22 cellular contexts compared by ENCODE assay signal in genomic region chr6:69887714-69888345, GRCh38. TPM values are rescaled to one million over a fixed set of nuclear protein-coding genes. Genes with fewer than 3 reads are reported as not detected.
DNase-seq lines count a peak whose midpoint lies in the region; ATAC-seq, FAIRE-seq and TF ChIP-seq lines count a peak whose summit lies in the region.
"Had no signal": no experiment of that assay in that cellular context is flagged by ENCODE, and none has a peak within 500 bp of the region (broad histone marks: within the 10 kb centered on the region; RNA-seq: fewer than 3 reads in every experiment).

No MANE protein-coding gene starts in this region.

- no peak overlapping the region for H3K4me2 ChIP-seq in mesenchymal stem cell (ENCODE audit: low read length, poor library complexity, severe bottlenecking)

- no peak overlapping the region for H3K4ac ChIP-seq in mesenchymal stem cell (ENCODE audit: low read depth in 1 of 2, low read length in 2 of 2)

- H2BK12ac ChIP-seq in mesenchymal stem cell (ENCODE audit: low read length in 2 of 2) = peak overlapping the region in 1 of 2 experiments; percentile 52

- H4K91ac ChIP-seq in mesenchymal stem cell (ENCODE audit: low read length) = no peak overlapping the region

- H2AK5ac ChIP-seq in mesenchymal stem cell (ENCODE audit: low read length, severe bottlenecking) = no peak overlapping the region

- no peak for FAIRE-seq in urothelium cell line (lab: Jason Lieb, UNC)
- FAIRE-seq: G401.6, HTR-8/SVneo had no signal

- CTCF ChIA-PET in activated B cell treated with CpG ODN at 0.5 μM for 24 hours (lab: Charles Lee) = interaction anchor here (0.6 kb wide), 1 partner anchor 9 kb away, joined by 3 read pairs; no protein-coding TSS in a partner anchor

- POLR2A ChIA-PET in activated B cell treated with CpG ODN at 0.5 μM for 24 hours (lab: Charles Lee) = interaction anchor here (1.4 to 4.0 kb wide), 2 partner anchors 21 to 91 kb away, joined by 4 to 34 read pairs; partner anchors contain the start of genes COL19A1 and LMBRD1

- intact Hi-C loops in activated B cell treated with CpG ODN at 0.5 μM for 24 hours (cut with micrococcal nuclease) = no loop called here

- ATAC-seq in HG02759 (IDR thresholded peaks at IDR 0.05; ENCODE audit: unreplicated experiment) = peak; percentile 5
- ATAC-seq in activated B cell treated with CpG ODN at 0.5 μM for 24 hours (ENCODE audit: low read depth) = no peak
- no peak for ATAC-seq in HG02840 (IDR thresholded peaks at IDR 0.05; ENCODE audit: low FRiP score, unreplicated experiment)
- ATAC-seq: CD8-positive, alpha-beta T cell had no signal

- H2BK120ac ChIP-seq in mesenchymal stem cell (ENCODE audit: low read depth, low read length) = no peak overlapping the region

- WGBS in mesenchymal stem cell = 67% methylated on average over 3 of the region's 5 CpGs

- no peaks in the 10 kb centered on the region for H3K27me3 Mint-ChIP-seq in activated B cell treated with CpG ODN at 0.5 μM for 24 hours
- peaks cover 24% of the 10 kb centered on the region for H3K27me3 Mint-ChIP-seq in activated T-cell treated with anti-CD3 and anti-CD28 coated beads, Interleukin-2, amount 50 U/mL, for 24 hours

- no peak overlapping the region for H3K27ac ChIP-seq in mesenchymal stem cell (ENCODE audit: low read length, poor library complexity, severe bottlenecking)
- H3K27ac ChIP-seq: Peyer's patch had no signal

- peak overlapping the region; percentile 96 for H3K27ac Mint-ChIP-seq in activated B cell treated with CpG ODN at 0.5 μM for 24 hours
- no peak overlapping the region for H3K27ac Mint-ChIP-seq in activated T-cell treated with anti-CD3 and anti-CD28 coated beads, Interleukin-2, amount 50 U/mL, for 24 hours
- H3K27ac Mint-ChIP-seq: CD8-positive, alpha-beta T cell had no signal

- H3K4me3 ChIP-seq in mesenchymal stem cell (ENCODE audit: insufficient read depth in 1 of 2, low read depth in 1 of 2, low read length in 2 of 2) = no peak overlapping the region
- H3K4me3 ChIP-seq: Peyer's patch had no signal

- H3K14ac ChIP-seq in mesenchymal stem cell (ENCODE audit: low read length in 2 of 2) = no peak overlapping the region

- H4K8ac ChIP-seq in mesenchymal stem cell (ENCODE audit: low read length) = no peak overlapping the region

- no peak overlapping the region for H3K23ac ChIP-seq in mesenchymal stem cell (ENCODE audit: low read length in 2 of 2)

- no peaks in the 10 kb centered on the region for H3K36me3 ChIP-seq in mesenchymal stem cell (ENCODE audit: control insufficient read depth in 1 of 2, insufficient read depth in 2 of 2, low read depth in 1 of 2, low read length in 2 of 2)
- H3K36me3 ChIP-seq: Peyer's patch had no signal

- peaks cover 79% of the 10 kb centered on the region for H3K4me1 Mint-ChIP-seq in activated B cell treated with CpG ODN at 0.5 μM for 24 hours
- H3K4me1 Mint-ChIP-seq in activated T-cell treated with anti-CD3 and anti-CD28 coated beads, Interleukin-2, amount 50 U/mL, for 24 hours (ENCODE audit: low read depth) = peaks cover 3% of the 10 kb centered on the region

- H3K4me1 ChIP-seq in mesenchymal stem cell (ENCODE audit: control insufficient read depth, insufficient read depth, low read depth, low read length) = no peaks in the 10 kb centered on the region
- H3K4me1 ChIP-seq: Peyer's patch had no signal

- H3K36me3 Mint-ChIP-seq in activated B cell treated with CpG ODN at 0.5 μM for 24 hours (ENCODE audit: low read depth) = peaks cover 60% of the 10 kb centered on the region
- no peaks in the 10 kb centered on the region for H3K36me3 Mint-ChIP-seq in activated T-cell treated with anti-CD3 and anti-CD28 coated beads, Interleukin-2, amount 50 U/mL, for 24 hours (ENCODE audit: low read depth)
- H3K36me3 Mint-ChIP-seq: CD8-positive, alpha-beta T cell had no signal

- no peak overlapping the region for H2BK5ac ChIP-seq in mesenchymal stem cell (ENCODE audit: low read depth, low read length, poor library complexity, severe bottlenecking)

- peak overlapping the region; percentile 63 for H3K4me3 Mint-ChIP-seq in activated B cell treated with CpG ODN at 0.5 μM for 24 hours
- no peak overlapping the region for H3K4me3 Mint-ChIP-seq in activated T-cell treated with anti-CD3 and anti-CD28 coated beads, Interleukin-2, amount 50 U/mL, for 24 hours
- H3K4me3 Mint-ChIP-seq: CD8-positive, alpha-beta T cell had no signal

- peak overlapping the region in 1 of 2 experiments; percentile 62 for H3K18ac ChIP-seq in mesenchymal stem cell (ENCODE audit: low read depth in 1 of 2, low read length in 2 of 2)

- H3K9ac ChIP-seq in mesenchymal stem cell (ENCODE audit: low read length) = no peak overlapping the region

- no peaks in the 10 kb centered on the region for H3K27me3 ChIP-seq in mesenchymal stem cell (ENCODE audit: control insufficient read depth in 1 of 2, insufficient read depth in 1 of 2, low read length in 2 of 2)
- H3K27me3 ChIP-seq: Peyer's patch had no signal

- peak overlapping the region; percentile 80 for H2BK15ac ChIP-seq in mesenchymal stem cell (ENCODE audit: low read depth, poor library complexity, severe bottlenecking)

- H3K9me3 ChIP-seq in mesenchymal stem cell (ENCODE audit: control insufficient read depth, low read length) = no peaks in the 10 kb centered on the region
- H3K9me3 ChIP-seq: Peyer's patch had no signal

- no peak overlapping the region for H2AFZ ChIP-seq in mesenchymal stem cell (ENCODE audit: low read depth, low read length)

- DNase-seq in activated B cell treated with CpG ODN at 0.5 μM for 24 hours (no peak), mesenchymal stem cell (no peak), NCI-H2029 treated with DMSO at 0.1 percent for 48 hours (lab: John Stamatoyannopoulos, UW) (no peak), urothelium cell line (ENCODE audit: low spot score) (no peak)
- no peak for DNase-seq in activated T-cell treated with anti-CD3 and anti-CD28 coated beads, Interleukin-2, amount 50 U/mL, for 24 hours
- DNase-seq: ACHN; C1 segment of cervical spinal cord; Calu3; CD8-positive, alpha-beta T cell; DMS153; GOT3; NCI-H1105; NCI-H146; NCI-H2029; NCI-H226; NCI-H510A treated with DMSO at 0.1 percent for 48 hours; NCI-H748 treated with DMSO at 0.1 percent for 48 hours; Peyer's patch had no signal

- no peak for TF ChIP-seq CTCF in activated B cell treated with CpG ODN at 0.5 μM for 24 hours (IDR thresholded peaks at IDR 0.05)

- H3K79me1 ChIP-seq in mesenchymal stem cell (replicated peaks; ENCODE audit: low read length, poor library complexity, severe bottlenecking) = no peaks in the 10 kb centered on the region

- peaks cover 5% of the 10 kb centered on the region for H3K9me3 Mint-ChIP-seq in activated B cell treated with CpG ODN at 0.5 μM for 24 hours
- no peaks in the 10 kb centered on the region for H3K9me3 Mint-ChIP-seq in activated T-cell treated with anti-CD3 and anti-CD28 coated beads, Interleukin-2, amount 50 U/mL, for 24 hours

RNA-seq across cellular contexts. Expression of gene COL19A1, which starts 21.5 kb away (rescaled TPM):
- 41.9 and 54.4 TPM in 2 replicates for total RNA-seq in activated B cell treated with CpG ODN at 0.5 μM for 24 hours
- 0.81 TPM for polyA plus RNA-seq in mesenchymal stem cell (2013, experiment 1 of 2)
- polyA plus RNA-seq in mesenchymal stem cell (2013, experiment 2 of 2) = 0.60 TPM
- total RNA-seq: Calu3 had no signal
